8 cellular contexts compared by ENCODE assay signal in genomic region chr2:160429248-160430000, GRCh38.
DNase-seq lines count a peak whose midpoint lies in the region; ATAC-seq and TF ChIP-seq lines count a peak whose summit lies in the region.

No MANE protein-coding gene starts in this region.

- H3K36me3 ChIP-seq in thyroid gland: no peaks in the 10 kb centered on the region

- POLR2A ChIA-PET in activated naive CD8-positive, alpha-beta T cell treated with anti-CD3 and anti-CD28 coated beads, Interleukin-2, amount 10 ng/mL, durations not matched to agents 7 days and 5 days (lab: Charles Lee): interaction anchor here (0.6 to 4.8 kb wide), 5 partner anchors 17 to 717 kb away, joined by 3 to 23 read pairs (median 10); partner anchors contain the start of genes MARCHF7 and RBMS1

- WGBS in thyroid gland, 2 donors: 18 to 30% methylated on average over 1 of the region's 1 CpG

- intact Hi-C loops in thyroid gland (cut with DNase I): no loop called here

- TF ChIP-seq CTCF in GM13976 (IDR thresholded peaks at IDR 0.05; ENCODE audit: borderline replicate concordance, control extremely low read depth, extremely low read depth, insufficient read depth, missing control alignments): peak; percentile 23
- peak; percentile 15 to 58 (median 42) for TF ChIP-seq CTCF in thyroid gland (IDR thresholded peaks at IDR 0.05)

- in situ Hi-C loops in GM13976 (cut with MboI; ENCODE audit: low sequenced_read_pairs, unreplicated experiment): no loop called here

- no peak overlapping the region for H3K4me3 ChIP-seq in thyroid gland (replicated peaks in 1 of 3)

- peak overlapping the region; percentile 66 for H3K4me3 Mint-ChIP-seq in activated naive CD8-positive, alpha-beta T cell treated with anti-CD3 and anti-CD28 coated beads, Interleukin-2, amount 10 ng/mL, durations not matched to agents 7 days and 5 days

- TF ChIP-seq POLR2A in thyroid gland (IDR thresholded peaks at IDR 0.05): no peak

- no peaks in the 10 kb centered on the region for H3K27me3 ChIP-seq in thyroid gland

- peaks cover 8% of the 10 kb centered on the region for H3K9me3 Mint-ChIP-seq in activated naive CD8-positive, alpha-beta T cell treated with anti-CD3 and anti-CD28 coated beads, Interleukin-2, amount 10 ng/mL, durations not matched to agents 7 days and 5 days

- H3K36me3 Mint-ChIP-seq in activated naive CD8-positive, alpha-beta T cell treated with anti-CD3 and anti-CD28 coated beads, Interleukin-2, amount 10 ng/mL, durations not matched to agents 7 days and 5 days: peaks cover 39% of the 10 kb centered on the region

- H3K27ac Mint-ChIP-seq in activated naive CD8-positive, alpha-beta T cell treated with anti-CD3 and anti-CD28 coated beads, Interleukin-2, amount 10 ng/mL, durations not matched to agents 7 days and 5 days: peak overlapping the region; percentile 85

- peak; percentile 59 for ATAC-seq in activated naive CD8-positive, alpha-beta T cell treated with anti-CD3 and anti-CD28 coated beads, Interleukin-2, amount 10 ng/mL, durations not matched to agents 7 days and 5 days (ENCODE audit: low read depth)
- ATAC-seq in HG03460 (IDR thresholded peaks at IDR 0.05; ENCODE audit: unreplicated experiment) (no peak), GM21360 (IDR thresholded peaks at IDR 0.05; ENCODE audit: unreplicated experiment) (no peak)

- H3K4me1 Mint-ChIP-seq in activated naive CD8-positive, alpha-beta T cell treated with anti-CD3 and anti-CD28 coated beads, Interleukin-2, amount 10 ng/mL, durations not matched to agents 7 days and 5 days: peaks cover 56% of the 10 kb centered on the region

- peaks cover 10 to 24% of the 10 kb centered on the region in 2 donors for H3K4me1 ChIP-seq in thyroid gland

- H3K9me3 ChIP-seq in thyroid gland: no peaks in the 10 kb centered on the region

- H3K27ac ChIP-seq in thyroid gland: no peak overlapping the region

- DNase-seq in AML-193 (lab: John Stamatoyannopoulos, UW): peak; percentile 63 to 79
- no peak for DNase-seq in GM13976 (ENCODE audit: low spot score)
- peak; percentile 71 for DNase-seq in NCI-H2171 treated with DMSO at 0.1 percent for 48 hours (lab: John Stamatoyannopoulos, UW)
- DNase-seq in activated naive CD8-positive, alpha-beta T cell treated with anti-CD3 and anti-CD28 coated beads, Interleukin-2, amount 10 ng/mL, durations not matched to agents 7 days and 5 days: no peak
- DNase-seq in inferior parietal cortex (ENCODE audit: extremely low spot score): peak; percentile 80
- no peak for DNase-seq in thyroid gland

- H3K27me3 Mint-ChIP-seq in activated naive CD8-positive, alpha-beta T cell treated with anti-CD3 and anti-CD28 coated beads, Interleukin-2, amount 10 ng/mL, durations not matched to agents 7 days and 5 days: peaks cover 2% of the 10 kb centered on the region

Comparison
In these comparisons a context has a peak if more than half of its experiments do, and no peak if none do; other contexts are left out.
1. DNase-seq: peak in AML-193 (2 of 2), NCI-H2171 treated with DMSO at 0.1 percent for 48 hours (single experiment) and inferior parietal cortex (single experiment); none in GM13976 (single experiment), activated naive CD8-positive, alpha-beta T cell treated with anti-CD3 and anti-CD28 coated beads, Interleukin-2, amount 10 ng/mL, durations not matched to agents 7 days and 5 days (single experiment) and thyroid gland (0 of 2).